Comparison of ENCODE assay signal across 35 cellular contexts in genomic region chr4:58093352-58093751, GRCh38.
"Had no signal": no experiment of that assay in that cellular context is flagged by ENCODE, and none has a peak within 500 bp of the region (broad histone marks: within the 10 kb centered on the region; RNA-seq: fewer than 3 reads in every experiment).

No MANE protein-coding gene starts in this region.

- H2AFZ ChIP-seq: hepatocyte had no signal

- H3K36me3 Mint-ChIP-seq: activated CD4-positive, alpha-beta memory T cell treated with anti-CD3 and anti-CD28 coated beads for 36 hours; activated naive CD8-positive, alpha-beta T cell treated with anti-CD3 and anti-CD28 coated beads for 36 hours; brain; naive thymus-derived CD4-positive, alpha-beta T cell had no signal

- H3K4me1 ChIP-seq: adrenal gland, ascending aorta, colonic mucosa, gastrocnemius medialis, testis had no signal

- H3K27ac ChIP-seq: adrenal gland, ascending aorta, cardiac muscle cell, colonic mucosa, gastrocnemius medialis, hepatocyte, ovary, skin epidermis, testis, transverse colon had no signal

- H3K9me3 ChIP-seq: adrenal gland, ascending aorta, colonic mucosa, gastrocnemius medialis, ovary, testis, transverse colon had no signal

- H3K27me3 ChIP-seq: adrenal gland, ascending aorta, cardiac muscle cell, colonic mucosa, gastrocnemius medialis, hepatocyte, ovary, testis, transverse colon had no signal

- H3K9me3 Mint-ChIP-seq: activated naive CD8-positive, alpha-beta T cell treated with anti-CD3 and anti-CD28 coated beads for 36 hours; activated T-helper 1 cell treated with anti-CD3 and anti-CD28 coated beads, Interleukin-12 subunit alpha, Interleukin-12 subunit beta, Interleukin-2, Interleukin-4 antibody, amounts not matched to agents 30 ng/mL and 10 ng/mL and 1 ng/mL, durations not matched to agents 14 hours and 24 hours and 36 hours; brain had no signal

- H3K4me3 Mint-ChIP-seq: activated CD4-positive, alpha-beta memory T cell treated with anti-CD3 and anti-CD28 coated beads for 36 hours; activated CD4-positive, alpha-beta T cell treated with anti-CD3 and anti-CD28 coated beads, Interleukin-2, amount 10 ng/mL, durations not matched to agents 24 days and 14 days; activated naive CD4-positive, alpha-beta T cell treated with anti-CD3 and anti-CD28 coated beads for 36 hours; activated naive CD8-positive, alpha-beta T cell treated with anti-CD3 and anti-CD28 coated beads for 36 hours; activated T-helper 1 cell treated with anti-CD3 and anti-CD28 coated beads, Interleukin-12 subunit alpha, Interleukin-12 subunit beta, Interleukin-2, Interleukin-4 antibody, amounts not matched to agents 30 ng/mL and 10 ng/mL and 1 ng/mL, durations not matched to agents 14 hours and 24 hours and 36 hours; brain; naive thymus-derived CD4-positive, alpha-beta T cell; T-helper 2 cell treated with Interferon-gamma antibody and Interleukin-4, amounts not matched to agents 5 μg/mL and 100 μg/mL, for 36 hours had no signal

- H3K27ac Mint-ChIP-seq: activated CD4-positive, alpha-beta memory T cell treated with anti-CD3 and anti-CD28 coated beads for 36 hours; activated CD4-positive, alpha-beta T cell treated with anti-CD3 and anti-CD28 coated beads, Interleukin-2, amount 10 ng/mL, durations not matched to agents 24 days and 14 days; activated naive CD4-positive, alpha-beta T cell treated with anti-CD3 and anti-CD28 coated beads for 36 hours; activated naive CD8-positive, alpha-beta T cell treated with anti-CD3 and anti-CD28 coated beads for 36 hours; activated T-helper 1 cell treated with anti-CD3 and anti-CD28 coated beads, Interleukin-12 subunit alpha, Interleukin-12 subunit beta, Interleukin-2, Interleukin-4 antibody, amounts not matched to agents 30 ng/mL and 10 ng/mL and 1 ng/mL, durations not matched to agents 14 hours and 24 hours and 36 hours; brain; naive thymus-derived CD4-positive, alpha-beta T cell; progenitor cell of endocrine pancreas; T-helper 2 cell treated with Interferon-gamma antibody and Interleukin-4, amounts not matched to agents 5 μg/mL and 100 μg/mL, for 36 hours had no signal

- H3K79me2 ChIP-seq: hepatocyte had no signal

- H3K4me2 ChIP-seq: hepatocyte had no signal

- DNase-seq: activated CD4-positive, alpha-beta memory T cell treated with anti-CD3 and anti-CD28 coated beads for 36 hours; activated CD4-positive, alpha-beta T cell treated with anti-CD3 and anti-CD28 coated beads, Interleukin-2, amount 10 ng/mL, durations not matched to agents 24 days and 14 days; activated CD8-positive, alpha-beta memory T cell treated with anti-CD3 and anti-CD28 coated beads, Interleukin-2, amount 50 U/mL, for 4 hours; activated effector memory CD4-positive, alpha-beta T cell treated with anti-CD3 and anti-CD28 coated beads, Interleukin-2, amount 50 U/mL, for 16 hours; activated naive CD4-positive, alpha-beta T cell treated with anti-CD3 and anti-CD28 coated beads for 36 hours; activated naive CD8-positive, alpha-beta T cell treated with anti-CD3 and anti-CD28 coated beads for 36 hours; activated T-cell treated with anti-CD3 and anti-CD28 coated beads, Interleukin-2, amount 50 U/mL, for 1 hour; adrenal gland; cerebellar nuclear complex; colonic mucosa; effector memory CD4-positive, alpha-beta T cell; erythroblast; gastrocnemius medialis; islet precursor cell; left colon; mammary epithelial cell; midbrain; naive thymus-derived CD4-positive, alpha-beta T cell; ovary; retina; stimulated activated CD4-positive, alpha-beta T cell treated with anti-CD3 and anti-CD28 coated beads, Interleukin-12 subunit alpha, Interleukin-12 subunit beta, amount 100 ng/mL, for 4 hours; stimulated activated CD4-positive, alpha-beta T cell treated with anti-CD3 and anti-CD28 coated beads, Interleukin-4, amount 100 ng/mL, for 1 hour; stimulated activated naive CD8-positive, alpha-beta T cell treated with anti-CD3 and anti-CD28 coated beads, Interleukin-15, Interleukin-2, amounts not matched to agents 100 U/mL and 50 U/mL, for 24 hours; testis; transverse colon had no signal

- H3K4me3 ChIP-seq: adrenal gland, ascending aorta, cardiac muscle cell, colonic mucosa, gastrocnemius medialis, hepatocyte, ovary, skin epidermis, testis, transverse colon had no signal

- H3K36me3 ChIP-seq: adrenal gland, ascending aorta, cardiac muscle cell, colonic mucosa, gastrocnemius medialis, ovary, transverse colon had no signal

- H3K27me3 Mint-ChIP-seq: activated CD4-positive, alpha-beta memory T cell treated with anti-CD3 and anti-CD28 coated beads for 36 hours; activated CD4-positive, alpha-beta T cell treated with anti-CD3 and anti-CD28 coated beads, Interleukin-2, amount 10 ng/mL, durations not matched to agents 24 days and 14 days; activated naive CD8-positive, alpha-beta T cell treated with anti-CD3 and anti-CD28 coated beads for 36 hours; brain; naive thymus-derived CD4-positive, alpha-beta T cell; progenitor cell of endocrine pancreas had no signal

- ATAC-seq: activated CD4-positive, CD25-positive, alpha-beta regulatory T cell treated with anti-CD3 and anti-CD28 coated beads, Interleukin-2, amount 50 U/mL, for 24 hours; gastrocnemius medialis; left colon; naive thymus-derived CD4-positive, alpha-beta T cell; sciatic nerve; stimulated activated naive CD8-positive, alpha-beta T cell treated with anti-CD3 and anti-CD28 coated beads, Interleukin-15, Interleukin-2, amounts not matched to agents 100 U/mL and 50 U/mL, for 24 hours had no signal

- H3K4me1 Mint-ChIP-seq: activated CD4-positive, alpha-beta T cell treated with anti-CD3 and anti-CD28 coated beads, Interleukin-2, amount 10 ng/mL, durations not matched to agents 24 days and 14 days; activated naive CD8-positive, alpha-beta T cell treated with anti-CD3 and anti-CD28 coated beads for 36 hours; naive thymus-derived CD4-positive, alpha-beta T cell had no signal
